Comparison of ENCODE assay signal across 16 cellular contexts in the genomic region with DNA sequence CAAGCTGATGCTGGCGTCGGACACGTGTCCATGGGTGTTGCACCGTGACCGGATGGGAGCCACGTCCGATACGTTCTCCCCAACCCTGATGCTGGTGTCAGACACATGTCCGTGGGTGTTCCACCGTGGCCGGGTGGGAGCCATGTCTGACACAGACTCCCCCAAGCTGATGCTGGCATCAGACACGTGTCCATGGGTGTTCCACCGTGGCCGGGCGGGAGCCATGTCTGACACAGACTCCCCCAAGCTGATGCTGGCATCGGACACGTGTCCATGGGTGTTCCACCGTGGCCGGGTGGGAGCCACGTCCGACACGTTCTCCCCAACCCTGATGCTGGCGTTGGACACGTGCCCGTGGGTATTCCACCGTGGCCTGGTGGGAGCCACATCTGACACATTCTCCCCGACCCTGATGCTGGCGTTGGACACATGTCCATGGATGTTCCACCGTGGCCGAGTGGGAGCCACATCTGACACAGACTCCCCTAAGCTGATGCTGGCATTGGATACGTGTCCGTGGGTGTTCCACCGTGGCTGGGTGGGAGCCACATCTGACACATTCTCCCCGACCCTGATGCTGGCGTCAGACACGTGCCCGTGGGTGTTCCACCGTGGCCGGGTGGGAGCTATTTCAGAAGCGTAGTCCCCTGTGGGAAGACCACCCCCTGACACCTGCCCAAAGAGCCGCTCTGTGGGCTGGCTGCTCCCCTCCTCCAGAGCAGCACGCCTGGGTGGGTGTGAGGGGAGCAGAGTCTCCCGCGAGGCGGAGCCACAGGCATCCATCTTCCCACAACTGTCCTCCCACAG. TPM values are rescaled to one million over a fixed set of nuclear protein-coding genes. Genes with fewer than 3 reads are reported as not detected.
DNase-seq lines count a peak whose midpoint lies in the region; ATAC-seq, FAIRE-seq and TF ChIP-seq lines count a peak whose summit lies in the region.
"Had no signal": no experiment of that assay in that cellular context is flagged by ENCODE, and none has a peak within 500 bp of the region (broad histone marks: within the 10 kb centered on the region; RNA-seq: fewer than 3 reads in every experiment).

No MANE protein-coding gene starts in this region.

- no TSS peak for BruUV-seq in K562 (replicated peaks; lab: Mats Ljungman, UMichigan)

- peak overlapping the region; percentile 17 for H3K27ac Mint-ChIP-seq in memory B cell
- H3K27ac Mint-ChIP-seq: H9 had no signal

- no peaks in the 10 kb centered on the region for H3K27me3 Mint-ChIP-seq in memory B cell

- no peaks in the 10 kb centered on the region for H3K79me2 ChIP-seq in K562 (ENCODE audit: control insufficient read depth, insufficient read depth, low read length)

- intact Hi-C loops in right cardiac atrium (cut with DNase I): no loop called here
- intact Hi-C loops in K562 (cut with micrococcal nuclease): no loop called here

- 96% methylated on average over 45 of the region's 45 CpGs for whole genome bisulfite sequencing in right cardiac atrium
- 94% methylated on average over 24 of the region's 45 CpGs for WGBS in K562 (ENCODE audit: insufficient coverage, low coverage, missing lambda C conversion rate)

- no peak overlapping the region for H3K4me3 Mint-ChIP-seq in memory B cell
- H3K4me3 Mint-ChIP-seq: H9 had no signal

- H3K9me3 ChIP-seq in right cardiac atrium (ENCODE audit: control insufficient read depth, low read length): no peaks in the 10 kb centered on the region
- no peaks in the 10 kb centered on the region for H3K9me3 ChIP-seq in right atrium auricular region
- 0 out of 2 replicates have a peak, but pooled peaks cover 1% of the 10 kb centered on the region for H3K9me3 ChIP-seq in K562 (replicated peaks; ENCODE audit: control insufficient read depth, insufficient read depth, low read depth, low read length)

- H3K9ac ChIP-seq in K562 (ENCODE audit: insufficient read depth in 1 of 2, low read depth in 2 of 2, low read length in 2 of 2): no peak overlapping the region

- no peak for TF ChIP-seq EP300 in K562 (IDR thresholded peaks at IDR 0.05; ENCODE audit: low read length)

- H3K4me1 ChIP-seq in right cardiac atrium (ENCODE audit: control insufficient read depth, insufficient read depth, low read length) (no peaks in the 10 kb centered on the region), right atrium auricular region (peaks cover 0 to 4% of the 10 kb centered on the region in 2 donors), K562 (replicated peaks in 1 of 2; ENCODE audit: control insufficient read depth in 2 of 2, insufficient read depth in 2 of 2, low read length in 2 of 2) (peaks cover 0 to 30% of the 10 kb centered on the region in 2 experiments; a peak in 3 of 5 replicates)

- POLR2A ChIA-PET in K562 (lab: Yijun Ruan, JAX): no interaction called here

- H3K27me3 ChIP-seq in right cardiac atrium (ENCODE audit: control insufficient read depth, insufficient read depth): no peaks in the 10 kb centered on the region
- no peaks in the 10 kb centered on the region for H3K27me3 ChIP-seq in right atrium auricular region
- H3K27me3 ChIP-seq in K562 (ENCODE audit: control insufficient read depth in 2 of 2, insufficient read depth in 2 of 2, low read length in 2 of 2): no peaks in the 10 kb centered on the region

- H3K9me1 ChIP-seq in K562 (ENCODE audit: control insufficient read depth, insufficient read depth, low read length): no peaks in the 10 kb centered on the region

- no peak for TF ChIP-seq POLR2A in K562 (conservative IDR thresholded peaks at IDR 0.05)

- TF ChIP-seq CTCF in right atrium auricular region (IDR thresholded peaks at IDR 0.05) (no peak), K562 (IDR thresholded peaks at IDR 0.05 in 2 of 3, conservative IDR thresholded peaks at IDR 0.05 in 1 of 3; ENCODE audit: insufficient read depth in 2 of 3, low read depth in 1 of 3, low read length in 3 of 3) (no peak)

- TF ChIP-seq RAD21 in K562 (CRISPR knock-in tag; conservative IDR thresholded peaks at IDR 0.05 in 1 of 2, IDR thresholded peaks at IDR 0.05 in 1 of 2): no peak

- H2AFZ ChIP-seq in K562 (ENCODE audit: low read depth, low read length): no peak overlapping the region

- in situ Hi-C loops in K562 (cut with MboI): no loop called here

- no peaks in the 10 kb centered on the region for H3K9me3 Mint-ChIP-seq in memory B cell
- H3K9me3 Mint-ChIP-seq: H9 had no signal

- FAIRE-seq in K562 (lab: Jason Lieb, UNC): no peak
- FAIRE-seq: A204.1 had no signal

- H3K4me3 ChIP-seq in right cardiac atrium (ENCODE audit: low read length) (no peak overlapping the region), right atrium auricular region (no peak overlapping the region), K562 (no peak overlapping the region)

- no peaks in the 10 kb centered on the region for H4K20me1 ChIP-seq in K562 (replicated peaks; ENCODE audit: control insufficient read depth, insufficient read depth, low read length)

- peak in 2 of 3 donors; percentile 42 to 54 for DNase-seq in right cardiac atrium
- DNase-seq in right atrium auricular region (ENCODE audit: low spot score): no peak
- no peak for DNase-seq in K562 (ENCODE audit: extremely low read depth in 1 of 4, low spot score in 3 of 4)
- no peak for DNase-seq in memory B cell (ENCODE audit: low spot score in 2 of 2)
- no peak for DNase-seq in iPS-NIHi11 (ENCODE audit: low spot score)
- no peak for DNase-seq in occipital lobe (lab: John Stamatoyannopoulos, UW)
- no peak for DNase-seq in GM03348 (ENCODE audit: low spot score)
- DNase-seq: DMS 273 treated with DMSO at 0.1 percent for 48 hours, H9, KBM-7, NCI-H1436, NCI-H2081, NCI-H510A treated with DMSO at 0.1 percent for 48 hours, NCI-H82 had no signal

- CTCF ChIA-PET in K562 (lab: Yijun Ruan, JAX; ENCODE audit: low intra/inter-chr PET ratio): no interaction called here

- no peak for ATAC-seq in right cardiac atrium
- ATAC-seq in K562: no peak
- ATAC-seq in memory B cell (ENCODE audit: low read depth): no peak
- no peak for ATAC-seq in GM19035 (IDR thresholded peaks at IDR 0.05; ENCODE audit: unreplicated experiment)

- H3K4me1 Mint-ChIP-seq in memory B cell: no peaks in the 10 kb centered on the region

- H3K36me3 ChIP-seq in right atrium auricular region: peaks cover 90% of the 10 kb centered on the region
- H3K36me3 ChIP-seq in K562 (ENCODE audit: control insufficient read depth, insufficient read depth, low read length): peaks cover 90% of the 10 kb centered on the region; the same call in 2 of the 3 replicates

- H3K27ac ChIP-seq in right cardiac atrium (ENCODE audit: low read length) (no peak overlapping the region), right atrium auricular region (no peak overlapping the region), K562 (ENCODE audit: extremely low read depth, low read depth, low read length) (no peak overlapping the region)

- H3K36me3 Mint-ChIP-seq in memory B cell: peaks cover 15% of the 10 kb centered on the region

- no peak overlapping the region for H3K4me2 ChIP-seq in K562 (ENCODE audit: insufficient read depth, low read length)

RNA-seq across cellular contexts. Expression of gene SELENOO, which starts 20.0 kb away (rescaled TPM):
- total RNA-seq in right cardiac atrium (10 to 100 TPM; 14.6 to 16.3 (median 15.3) TPM), right atrium auricular region (10 to 100 TPM; 18.0 to 20.0 TPM), K562 (2014; rRNA removed) (23.5 and 30.4 TPM in 2 replicates), K562 (2014; rRNA removed; fragmentation: Illumina TruSeq; extraction: Trizol) (0.93 and 1.8 TPM in 2 replicates), K562 (2015; rRNA removed; fragmentation: Illumina TruSeq; extraction: Trizol) (8.3 and 9.2 TPM in 2 replicates), K562 (2021) (22.6 and 24.4 TPM in 2 replicates), occipital lobe (7.8 TPM)
- polyA plus RNA-seq in right cardiac atrium (17.1 TPM), K562 (2011; rRNA removed) (9.7 and 14.9 TPM in 2 replicates), K562 (2014; fragmentation: Illumina TruSeq; extraction: Trizol) (2.2 and 11.6 TPM in 2 replicates), K562 (2014; fragmentation: Nextera tagmentation; extraction: Ambion mirVana) (under 1 TPM; 0.37 to 0.84 TPM), K562 (2014; rRNA removed) (24.3 and 24.9 TPM in 2 replicates)
- total RNA-seq in K562 (2011; cell fraction: chromatin; rRNA removed; ENCODE audit: low replicate concordance): 12.6 and 38.1 TPM in 2 replicates
- 37.1 and 42.4 TPM in 2 replicates for total RNA-seq in K562 (2011; cell fraction: nucleolus; rRNA removed)
- 17.2 and 22.2 TPM in 2 replicates for total RNA-seq in K562 (2011; cell fraction: nucleoplasm; rRNA removed)
- 19.8 and 41.1 TPM in 2 replicates for polyA plus RNA-seq in K562 (2011; cell fraction: cytosol; rRNA removed)
- polyA plus RNA-seq in K562 (2011; cell fraction: nucleus; rRNA removed): 43.7 and 74.3 TPM in 2 replicates
- 15.4 and 21.7 TPM in 2 replicates for polyA plus RNA-seq in K562 (2012)
- polyA minus RNA-seq in K562 (2011; rRNA and poly(A)+ RNA removed): 3.3 and 5.5 TPM in 2 replicates
- 8.8 and 11.2 TPM in 2 replicates for polyA minus RNA-seq in K562 (2011; cell fraction: cytosol; rRNA and poly(A)+ RNA removed)
- polyA minus RNA-seq in K562 (2011; cell fraction: nucleus; rRNA and poly(A)+ RNA removed): 7.8 TPM in 2 replicates

RNA-seq across cellular contexts. Expression of gene TUBGCP6, which starts 24.0 kb away (rescaled TPM):
- total RNA-seq in right cardiac atrium (10 to 100 TPM; 20.6 to 22.8 (median 22.6) TPM), right atrium auricular region (10 to 100 TPM; 19.5 to 22.1 TPM), K562 (2014; rRNA removed) (23.2 and 25.1 TPM in 2 replicates), K562 (2014; rRNA removed; fragmentation: Illumina TruSeq; extraction: Trizol) (4.1 and 6.0 TPM in 2 replicates), K562 (2015; rRNA removed; fragmentation: Illumina TruSeq; extraction: Trizol) (9.7 and 10.3 TPM in 2 replicates), K562 (2021) (31.1 and 33.0 TPM in 2 replicates), occipital lobe (34.0 TPM)
- polyA plus RNA-seq in right cardiac atrium (20.4 TPM), K562 (2011; rRNA removed) (10.1 and 17.7 TPM in 2 replicates), K562 (2014; fragmentation: Illumina TruSeq; extraction: Trizol) (9.3 and 15.1 TPM in 2 replicates), K562 (2014; fragmentation: Nextera tagmentation; extraction: Ambion mirVana) (1 to 10 TPM in 1 of 2 experiments, under 1 TPM in 1; 0.76 to 1.2 TPM), K562 (2014; rRNA removed) (26.8 and 29.9 TPM in 2 replicates)
- total RNA-seq in K562 (2011; cell fraction: chromatin; rRNA removed; ENCODE audit: low replicate concordance): 86.7 and 211 TPM in 2 replicates
- total RNA-seq in K562 (2011; cell fraction: nucleolus; rRNA removed): 112 and 120 TPM in 2 replicates
- 93.7 and 97.5 TPM in 2 replicates for total RNA-seq in K562 (2011; cell fraction: nucleoplasm; rRNA removed)
- 9.3 and 11.7 TPM in 2 replicates for polyA plus RNA-seq in K562 (2011; cell fraction: cytosol; rRNA removed)
- 166 and 249 TPM in 2 replicates for polyA plus RNA-seq in K562 (2011; cell fraction: nucleus; rRNA removed)
- 20.0 and 26.5 TPM in 2 replicates for polyA plus RNA-seq in K562 (2012)
- polyA minus RNA-seq in K562 (2011; rRNA and poly(A)+ RNA removed): 6.7 and 8.2 TPM in 2 replicates
- polyA minus RNA-seq in K562 (2011; cell fraction: cytosol; rRNA and poly(A)+ RNA removed): 13.2 and 14.6 TPM in 2 replicates
- polyA minus RNA-seq in K562 (2011; cell fraction: nucleus; rRNA and poly(A)+ RNA removed): 31.4 and 35.8 TPM in 2 replicates

RNA-seq across cellular contexts. Expression of gene HDAC10, which starts 30.3 kb away (rescaled TPM):
- 10 to 100 TPM in 2 of 4 donors, 1 to 10 TPM in 2; 8.7 to 13.5 (median 11.6) TPM for total RNA-seq in right cardiac atrium
- polyA plus RNA-seq in right cardiac atrium: 11.6 TPM
- total RNA-seq in right atrium auricular region: 1 to 10 TPM; 6.7 to 9.1 TPM
- total RNA-seq in K562 (2011; cell fraction: chromatin; rRNA removed; ENCODE audit: low replicate concordance): 57.0 and 254 TPM in 2 replicates
- total RNA-seq in K562 (2011; cell fraction: nucleolus; rRNA removed): 188 and 225 TPM in 2 replicates
- total RNA-seq in K562 (2011; cell fraction: nucleoplasm; rRNA removed): 102 and 109 TPM in 2 replicates
- total RNA-seq in K562 (2014; rRNA removed): 16.4 and 21.4 TPM in 2 replicates
- 1.2 and 2.1 TPM in 2 replicates for total RNA-seq in K562 (2014; rRNA removed; fragmentation: Illumina TruSeq; extraction: Trizol)
- 7.0 and 10.9 TPM in 2 replicates for total RNA-seq in K562 (2015; rRNA removed; fragmentation: Illumina TruSeq; extraction: Trizol)
- total RNA-seq in K562 (2021): 37.3 and 44.2 TPM in 2 replicates
- 6.5 and 18.6 TPM in 2 replicates for polyA plus RNA-seq in K562 (2011; rRNA removed)
- polyA plus RNA-seq in K562 (2011; cell fraction: cytosol; rRNA removed): 4.8 and 5.9 TPM in 2 replicates
- 164 and 214 TPM in 2 replicates for polyA plus RNA-seq in K562 (2011; cell fraction: nucleus; rRNA removed)
- polyA plus RNA-seq in K562 (2012): 34.6 and 75.5 TPM in 2 replicates
- 6.3 and 14.4 TPM in 2 replicates for polyA plus RNA-seq in K562 (2014; fragmentation: Illumina TruSeq; extraction: Trizol)
- polyA plus RNA-seq in K562 (2014; fragmentation: Nextera tagmentation; extraction: Ambion mirVana): under 1 TPM; 0.10 to 0.23 TPM
- 29.0 and 35.7 TPM in 2 replicates for polyA plus RNA-seq in K562 (2014; rRNA removed)
- polyA minus RNA-seq in K562 (2011; rRNA and poly(A)+ RNA removed): 4.3 and 5.1 TPM in 2 replicates
- polyA minus RNA-seq in K562 (2011; cell fraction: cytosol; rRNA and poly(A)+ RNA removed): 6.0 and 17.9 TPM in 2 replicates
- polyA minus RNA-seq in K562 (2011; cell fraction: nucleus; rRNA and poly(A)+ RNA removed): 43.8 and 48.3 TPM in 2 replicates
- 19.8 TPM for total RNA-seq in occipital lobe

RNA-seq across cellular contexts. Expression of gene TRABD, which starts 35.1 kb away (rescaled TPM):
- 10 to 100 TPM; 16.7 to 23.2 (median 20.7) TPM for total RNA-seq in right cardiac atrium
- 25.5 TPM for polyA plus RNA-seq in right cardiac atrium
- 10 to 100 TPM; 12.3 to 20.0 TPM for total RNA-seq in right atrium auricular region
- total RNA-seq in K562 (2011; cell fraction: chromatin; rRNA removed; ENCODE audit: low replicate concordance): 44.8 and 168 TPM in 2 replicates
- total RNA-seq in K562 (2011; cell fraction: nucleolus; rRNA removed): 130 and 141 TPM in 2 replicates
- 69.2 and 70.6 TPM in 2 replicates for total RNA-seq in K562 (2011; cell fraction: nucleoplasm; rRNA removed)
- total RNA-seq in K562 (2014; rRNA removed): 41.2 and 49.8 TPM in 2 replicates
- total RNA-seq in K562 (2014; rRNA removed; fragmentation: Illumina TruSeq; extraction: Trizol): 1.4 and 2.8 TPM in 2 replicates
- 14.0 and 14.7 TPM in 2 replicates for total RNA-seq in K562 (2015; rRNA removed; fragmentation: Illumina TruSeq; extraction: Trizol)
- 55.3 and 59.3 TPM in 2 replicates for total RNA-seq in K562 (2021)
- 24.3 and 35.9 TPM in 2 replicates for polyA plus RNA-seq in K562 (2011; rRNA removed)
- polyA plus RNA-seq in K562 (2011; cell fraction: cytosol; rRNA removed): 27.7 and 49.1 TPM in 2 replicates
- polyA plus RNA-seq in K562 (2011; cell fraction: nucleus; rRNA removed): 268 and 323 TPM in 2 replicates
- 38.7 and 63.6 TPM in 2 replicates for polyA plus RNA-seq in K562 (2012)
- polyA plus RNA-seq in K562 (2014; fragmentation: Illumina TruSeq; extraction: Trizol): 7.7 and 20.3 TPM in 2 replicates
- polyA plus RNA-seq in K562 (2014; fragmentation: Nextera tagmentation; extraction: Ambion mirVana): under 1 TPM; 0.08 to 0.59 TPM
- polyA plus RNA-seq in K562 (2014; rRNA removed): 62.0 and 62.9 TPM in 2 replicates
- 4.1 and 8.2 TPM in 2 replicates for polyA minus RNA-seq in K562 (2011; rRNA and poly(A)+ RNA removed)
- 15.3 and 18.4 TPM in 2 replicates for polyA minus RNA-seq in K562 (2011; cell fraction: cytosol; rRNA and poly(A)+ RNA removed)
- 21.8 and 25.8 TPM in 2 replicates for polyA minus RNA-seq in K562 (2011; cell fraction: nucleus; rRNA and poly(A)+ RNA removed)
- total RNA-seq in occipital lobe: 3.0 TPM

RNA-seq across cellular contexts. Expression of gene MAPK12, which starts 40.7 kb away (rescaled TPM):
- 10 to 100 TPM; 10.5 to 14.8 (median 11.2) TPM for total RNA-seq in right cardiac atrium
- polyA plus RNA-seq in right cardiac atrium: 15.2 TPM
- total RNA-seq in right atrium auricular region: 10 to 100 TPM in 1 of 2 donors, 1 to 10 TPM in 1; 5.0 to 13.0 TPM
- total RNA-seq in K562 (2011; cell fraction: chromatin; rRNA removed; ENCODE audit: low replicate concordance): 112 and 304 TPM in 2 replicates
- total RNA-seq in K562 (2011; cell fraction: nucleolus; rRNA removed): 207 and 279 TPM in 2 replicates
- 136 and 144 TPM in 2 replicates for total RNA-seq in K562 (2011; cell fraction: nucleoplasm; rRNA removed)
- total RNA-seq in K562 (2014; rRNA removed): 45.2 and 45.5 TPM in 2 replicates
- 5.7 and 11.1 TPM in 2 replicates for total RNA-seq in K562 (2014; rRNA removed; fragmentation: Illumina TruSeq; extraction: Trizol)
- total RNA-seq in K562 (2015; rRNA removed; fragmentation: Illumina TruSeq; extraction: Trizol): 32.9 and 33.8 TPM in 2 replicates
- 68.4 and 69.1 TPM in 2 replicates for total RNA-seq in K562 (2021)
- 30.6 and 45.2 TPM in 2 replicates for polyA plus RNA-seq in K562 (2011; rRNA removed)
- 35.5 and 49.4 TPM in 2 replicates for polyA plus RNA-seq in K562 (2011; cell fraction: cytosol; rRNA removed)
- polyA plus RNA-seq in K562 (2011; cell fraction: nucleus; rRNA removed): 285 and 430 TPM in 2 replicates
- 38.8 and 60.9 TPM in 2 replicates for polyA plus RNA-seq in K562 (2012)
- 32.8 and 35.5 TPM in 2 replicates for polyA plus RNA-seq in K562 (2014; fragmentation: Illumina TruSeq; extraction: Trizol)
- polyA plus RNA-seq in K562 (2014; fragmentation: Nextera tagmentation; extraction: Ambion mirVana): 1 to 10 TPM in 1 of 2 experiments, under 1 TPM in 1; 0.79 to 4.0 TPM
- 69.4 and 71.5 TPM in 2 replicates for polyA plus RNA-seq in K562 (2014; rRNA removed)
- 12.0 and 15.0 TPM in 2 replicates for polyA minus RNA-seq in K562 (2011; rRNA and poly(A)+ RNA removed)
- 18.3 and 22.3 TPM in 2 replicates for polyA minus RNA-seq in K562 (2011; cell fraction: cytosol; rRNA and poly(A)+ RNA removed)
- polyA minus RNA-seq in K562 (2011; cell fraction: nucleus; rRNA and poly(A)+ RNA removed): 61.0 and 65.0 TPM in 2 replicates
- 11.4 TPM for total RNA-seq in occipital lobe

Comparison
In these comparisons a context has a peak if more than half of its experiments do, and no peak if none do; other contexts are left out.
1. DNase-seq: peak in right cardiac atrium (2 of 3); none in right atrium auricular region (single experiment), K562 (0 of 4), memory B cell (0 of 2), iPS-NIHi11 (single experiment), occipital lobe (single experiment) and GM03348 (single experiment).